ENCODE assay signal across 1 cellular context in genomic region chr7:34389332-34390078, GRCh38.
TF ChIP-seq lines count a peak whose summit lies in the region.

No MANE protein-coding gene starts in this region.

TF ChIP-seq in GM23338, 12 proteins besides CTCF, POLR2A, EP300 and RAD21 (continued from another document):
- TF ChIP-seq, protein P1, sequence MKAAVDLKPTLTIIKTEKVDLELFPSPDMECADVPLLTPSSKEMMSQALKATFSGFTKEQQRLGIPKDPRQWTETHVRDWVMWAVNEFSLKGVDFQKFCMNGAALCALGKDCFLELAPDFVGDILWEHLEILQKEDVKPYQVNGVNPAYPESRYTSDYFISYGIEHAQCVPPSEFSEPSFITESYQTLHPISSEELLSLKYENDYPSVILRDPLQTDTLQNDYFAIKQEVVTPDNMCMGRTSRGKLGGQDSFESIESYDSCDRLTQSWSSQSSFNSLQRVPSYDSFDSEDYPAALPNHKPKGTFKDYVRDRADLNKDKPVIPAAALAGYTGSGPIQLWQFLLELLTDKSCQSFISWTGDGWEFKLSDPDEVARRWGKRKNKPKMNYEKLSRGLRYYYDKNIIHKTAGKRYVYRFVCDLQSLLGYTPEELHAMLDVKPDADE (IDR thresholded peaks at IDR 0.05) = no peak
- TF ChIP-seq CREB1 (CRISPR knock-in tag; IDR thresholded peaks at IDR 0.05; ENCODE audit: low read depth) (no peak), JUNB (IDR thresholded peaks at IDR 0.05; ENCODE audit: unreplicated experiment) (no peak), NANOG (IDR thresholded peaks at IDR 0.05; ENCODE audit: borderline replicate concordance) (no peak), ZNF114 (CRISPR knock-in tag; IDR thresholded peaks at IDR 0.05) (no peak), REST (IDR thresholded peaks at IDR 0.05; ENCODE audit: unreplicated experiment) (no peak), ZNF331 (CRISPR knock-in tag; IDR thresholded peaks at IDR 0.05; ENCODE audit: low read depth) (no peak)
